27 cellular contexts compared by ENCODE assay signal in genomic region chr1:18721776-18722175, GRCh38.
"Had no signal": no experiment of that assay in that cellular context is flagged by ENCODE, and none has a peak within 500 bp of the region (broad histone marks: within the 10 kb centered on the region; RNA-seq: fewer than 3 reads in every experiment).

No MANE protein-coding gene starts in this region.

- H3K36me3 Mint-ChIP-seq: naive thymus-derived CD8-positive, alpha-beta T cell; stimulated activated naive B cell treated with anti-CD40 and anti-IgM and Interleukin-4, amounts not matched to agents 10 μg/mL and 1 μg/mL and 100 μg/mL, for 72 hours had no signal

- H3K4me3 ChIP-seq: left lung, lower lobe of right lung, neural progenitor cell, pancreas, prostate gland, skin epidermis, stomach, testis, thyroid gland, transverse colon, upper lobe of left lung, vagina had no signal

- H3K9ac ChIP-seq: neural progenitor cell had no signal

- H3K36me3 ChIP-seq: left lung, lower lobe of right lung, neural progenitor cell, pancreas, prostate gland, stomach, thyroid gland, transverse colon, upper lobe of left lung, vagina had no signal

- FAIRE-seq: kidney, pancreas had no signal

- H3K9me3 ChIP-seq: left lung, lower lobe of right lung, pancreas, prostate gland, stomach, testis, thyroid gland, transverse colon, upper lobe of left lung, vagina had no signal

- H3K27ac ChIP-seq: left lung, lower lobe of right lung, neural progenitor cell, pancreas, prostate gland, skin epidermis, stomach, testis, thyroid gland, transverse colon, upper lobe of left lung, vagina had no signal

- H2AFZ ChIP-seq: neural progenitor cell had no signal

- H3K27ac Mint-ChIP-seq: naive thymus-derived CD8-positive, alpha-beta T cell; neural progenitor cell; stimulated activated naive B cell treated with anti-CD40 and anti-IgM and Interleukin-4, amounts not matched to agents 10 μg/mL and 1 μg/mL and 100 μg/mL, for 72 hours had no signal

- H3K27me3 ChIP-seq: testis had no signal

- H3K4me3 Mint-ChIP-seq: nephron; neural progenitor cell; stimulated activated naive B cell treated with anti-CD40 and anti-IgM and Interleukin-4, amounts not matched to agents 10 μg/mL and 1 μg/mL and 100 μg/mL, for 72 hours had no signal

- H3K9me3 Mint-ChIP-seq: naive thymus-derived CD8-positive, alpha-beta T cell; nephron; neural progenitor cell; stimulated activated naive B cell treated with anti-CD40 and anti-IgM and Interleukin-4, amounts not matched to agents 10 μg/mL and 1 μg/mL and 100 μg/mL, for 72 hours had no signal

- ATAC-seq: left colon; left lung; lower lobe of right lung; naive thymus-derived CD8-positive, alpha-beta T cell; pancreas; right cardiac atrium; sciatic nerve; stimulated activated naive B cell treated with anti-CD40 and anti-IgM and Interleukin-4, amounts not matched to agents 10 μg/mL and 1 μg/mL and 100 μg/mL, for 72 hours; stimulated activated naive CD8-positive, alpha-beta T cell treated with anti-CD3 and anti-CD28 coated beads, Interleukin-15, Interleukin-2, amounts not matched to agents 100 U/mL and 50 U/mL, for 24 hours had no signal

- DNase-seq: kidney; left colon; left lung; lower lobe of right lung; mammary epithelial cell; mesenchymal stem cell; naive thymus-derived CD8-positive, alpha-beta T cell; pancreas; retina; right cardiac atrium; stimulated activated CD4-positive, alpha-beta T cell treated with anti-CD3 and anti-CD28 coated beads, Interleukin-12 subunit alpha, Interleukin-12 subunit beta, amount 100 ng/mL, for 4 hours; stimulated activated CD4-positive, alpha-beta T cell treated with anti-CD3 and anti-CD28 coated beads, Interleukin-15, amount 100 ng/mL, for 24 hours; stimulated activated CD4-positive, alpha-beta T cell treated with anti-CD3 and anti-CD28 coated beads, Interleukin-2, amount 100 ng/mL, for 24 hours; stimulated activated CD4-positive, alpha-beta T cell treated with anti-CD3 and anti-CD28 coated beads, Interleukin-4, amount 100 ng/mL, for 1 hour; stimulated activated naive B cell treated with anti-CD40 and anti-IgM and Interleukin-4, amounts not matched to agents 10 μg/mL and 1 μg/mL and 100 μg/mL, for 72 hours; stimulated activated naive CD8-positive, alpha-beta T cell treated with anti-CD3 and anti-CD28 coated beads, Interleukin-15, Interleukin-2, amounts not matched to agents 100 U/mL and 50 U/mL, for 24 hours; stomach; testis; transverse colon; upper lobe of left lung had no signal

- H3K4me1 ChIP-seq: left lung, lower lobe of right lung, pancreas, prostate gland, testis, transverse colon, vagina had no signal
